Comparison of ENCODE assay signal across 16 cellular contexts in genomic region chr19:11017275-11018035, GRCh38.
"Had no signal": no experiment of that assay in that cellular context is flagged by ENCODE, and none has a peak within 500 bp of the region (broad histone marks: within the 10 kb centered on the region; RNA-seq: fewer than 3 reads in every experiment).

No MANE protein-coding gene starts in this region.

- ATAC-seq: foreskin keratinocyte, WTC11 had no signal

- H3K4me1 Mint-ChIP-seq: activated CD4-positive, alpha-beta T cell treated with anti-CD3 and anti-CD28 coated beads, Interleukin-2, amount 10 ng/mL, durations not matched to agents 24 days and 14 days; activated naive CD4-positive, alpha-beta T cell treated with anti-CD3 and anti-CD28 coated beads, Interleukin-2, amount 50 U/mL, for 24 hours; brain; endodermal cell; WTC11 had no signal

- H2AFZ ChIP-seq: parathyroid adenoma had no signal

- H3K27me3 ChIP-seq: foreskin keratinocyte, stomach, thyroid gland had no signal

- H3K9me3 Mint-ChIP-seq: activated CD4-positive, alpha-beta T cell treated with anti-CD3 and anti-CD28 coated beads, Interleukin-2, amount 10 ng/mL, durations not matched to agents 24 days and 14 days; activated naive CD4-positive, alpha-beta T cell treated with anti-CD3 and anti-CD28 coated beads, Interleukin-2, amount 50 U/mL, for 24 hours; brain; endodermal cell; T-helper 1 cell treated with Interleukin-12 subunit alpha and Interleukin-12 subunit beta and Interleukin-4 antibody, amounts not matched to agents 30 μg/mL and 1 μg/mL, for 36 hours; WTC11 had no signal

- H3K79me2 ChIP-seq: parathyroid adenoma had no signal

- H3K4me3 ChIP-seq: stomach, thyroid gland had no signal

- DNase-seq: activated CD4-positive, alpha-beta T cell treated with anti-CD3 and anti-CD28 coated beads, Interleukin-2, amount 10 ng/mL, durations not matched to agents 24 days and 14 days; activated CD8-positive, alpha-beta memory T cell treated with anti-CD3 and anti-CD28 coated beads for 24 hours; amniotic stem cell; cerebellar nuclear complex; endodermal cell; foreskin keratinocyte; retina; stimulated activated CD4-positive, alpha-beta T cell treated with anti-CD3 and anti-CD28 coated beads, Interleukin-15, amount 100 ng/mL, for 24 hours; stimulated activated CD4-positive, alpha-beta T cell treated with anti-CD3 and anti-CD28 coated beads, Interleukin-4, amount 100 ng/mL, for 24 hours; stomach had no signal

- H3K9me3 ChIP-seq: stomach, thyroid gland had no signal

- H3K4me1 ChIP-seq: foreskin keratinocyte, parathyroid adenoma, stomach had no signal

- H3K27ac ChIP-seq: foreskin keratinocyte, parathyroid adenoma, stomach, thyroid gland had no signal

- H3K4me3 Mint-ChIP-seq: activated CD4-positive, alpha-beta T cell treated with anti-CD3 and anti-CD28 coated beads, Interleukin-2, amount 10 ng/mL, durations not matched to agents 24 days and 14 days; activated naive CD4-positive, alpha-beta T cell treated with anti-CD3 and anti-CD28 coated beads, Interleukin-2, amount 50 U/mL, for 24 hours; brain; endodermal cell; T-helper 1 cell treated with Interleukin-12 subunit alpha and Interleukin-12 subunit beta and Interleukin-4 antibody, amounts not matched to agents 30 μg/mL and 1 μg/mL, for 36 hours; WTC11 had no signal

- H3K9ac ChIP-seq: parathyroid adenoma had no signal

- H3K27ac Mint-ChIP-seq: activated CD4-positive, alpha-beta T cell treated with anti-CD3 and anti-CD28 coated beads, Interleukin-2, amount 10 ng/mL, durations not matched to agents 24 days and 14 days; activated naive CD4-positive, alpha-beta T cell treated with anti-CD3 and anti-CD28 coated beads, Interleukin-2, amount 50 U/mL, for 24 hours; T-helper 1 cell treated with Interleukin-12 subunit alpha and Interleukin-12 subunit beta and Interleukin-4 antibody, amounts not matched to agents 30 μg/mL and 1 μg/mL, for 36 hours had no signal
